In genomic region chr15:42046597-42046996, GRCh38 we compare ENCODE assay signal across 1 cellular context.
TF ChIP-seq lines count a peak whose summit lies in the region.

No MANE protein-coding gene starts in this region.

TF ChIP-seq in K562, 482 proteins besides CTCF, POLR2A, EP300 and RAD21 (continued from another document):
- TF ChIP-seq ZNF143 (CRISPR knock-in tag; IDR thresholded peaks at IDR 0.05) (no peak), CCNT2 (IDR thresholded peaks at IDR 0.05; ENCODE audit: borderline replicate concordance, extremely low read depth, insufficient read length, low read depth, low read length) (no peak), CREB5 (CRISPR knock-in tag; IDR thresholded peaks at IDR 0.05) (no peak), NR2C2 (CRISPR knock-in tag; IDR thresholded peaks at IDR 0.05) (no peak), NR2C2 (tag; IDR thresholded peaks at IDR 0.05) (no peak), ZBTB8A (IDR thresholded peaks at IDR 0.05; ENCODE audit: partially characterized antibody) (no peak), ZNF518B (CRISPR knock-in tag; IDR thresholded peaks at IDR 0.05) (no peak), HNRNPLL (IDR thresholded peaks at IDR 0.05; ENCODE audit: low read depth, low read length, poor library complexity, severe bottlenecking) (no peak), ETV6 (IDR thresholded peaks at IDR 0.05; ENCODE audit: borderline replicate concordance in 1 of 2, low read depth in 2 of 2, low read length in 1 of 2) (no peak), ETV6 (CRISPR knock-in tag; IDR thresholded peaks at IDR 0.05; ENCODE audit: borderline replicate concordance) (no peak), SMARCE1 (IDR thresholded peaks at IDR 0.05) (peak; percentile 33; the same call in 1 of the 2 replicates), ZNF184 (CRISPR knock-in tag; IDR thresholded peaks at IDR 0.05) (no peak), POLR3A (IDR thresholded peaks at IDR 0.05; ENCODE audit: borderline replicate concordance, extremely low read depth, insufficient read depth, insufficient read length) (no peak), TGIF2 (CRISPR knock-in tag; IDR thresholded peaks at IDR 0.05) (no peak), SRSF9 (IDR thresholded peaks at IDR 0.05; ENCODE audit: borderline replicate concordance, low read depth, low read length) (no peak), HNRNPH1 (optimal IDR thresholded peaks at IDR 0.05; ENCODE audit: low read depth, low read length) (no peak), ZNF140 (CRISPR knock-in tag; IDR thresholded peaks at IDR 0.05) (no peak), ZBTB1 (CRISPR knock-in tag; IDR thresholded peaks at IDR 0.05; ENCODE audit: borderline replicate concordance, low read depth) (no peak), CBFA2T2 (conservative IDR thresholded peaks at IDR 0.05) (peak; percentile 20; the same call in 1 of the 2 replicates), FOXA1 (IDR thresholded peaks at IDR 0.05; ENCODE audit: borderline replicate concordance) (no peak), ZBTB34 (CRISPR knock-in tag; IDR thresholded peaks at IDR 0.05) (no peak), CTBP1 (IDR thresholded peaks at IDR 0.05; ENCODE audit: borderline replicate concordance) (peak; percentile 37; the same call in 1 of the 2 replicates), ZFX (CRISPR knock-in tag; IDR thresholded peaks at IDR 0.05) (no peak), SPI1 (IDR thresholded peaks at IDR 0.05; ENCODE audit: borderline replicate concordance, low read depth, low read length) (peak; percentile 72; the same call in 1 of the 2 replicates), ZKSCAN3 (CRISPR knock-in tag; IDR thresholded peaks at IDR 0.05) (no peak), MXI1 (IDR thresholded peaks at IDR 0.05; ENCODE audit: low read depth, low read length) (no peak), MCM5 (IDR thresholded peaks at IDR 0.05; ENCODE audit: low read depth) (no peak), SNIP1 (IDR thresholded peaks at IDR 0.05; ENCODE audit: low read depth) (no peak), ARID2 (IDR thresholded peaks at IDR 0.05) (no peak), ZKSCAN8 (CRISPR knock-in tag; IDR thresholded peaks at IDR 0.05) (no peak), FOSL1 (tag; conservative IDR thresholded peaks at IDR 0.05) (0 out of 2 replicates have a peak, but pooled peaks have one; percentile 37), MTA3 (IDR thresholded peaks at IDR 0.05; ENCODE audit: borderline replicate concordance) (no peak), ZNF217 (CRISPR knock-in tag; IDR thresholded peaks at IDR 0.05) (no peak), STAG1 (CRISPR knock-in tag; IDR thresholded peaks at IDR 0.05; ENCODE audit: borderline replicate concordance) (no peak), PURB (CRISPR knock-in tag; IDR thresholded peaks at IDR 0.05; ENCODE audit: low read depth) (no peak), L3MBTL2 (IDR thresholded peaks at IDR 0.05) (0 out of 2 replicates have a peak, but pooled peaks have one; percentile 28), CBX3 (IDR thresholded peaks at IDR 0.05; ENCODE audit: borderline replicate concordance in 1 of 2, low read length in 2 of 2) (no peak), RUNX1 (IDR thresholded peaks at IDR 0.05; ENCODE audit: low read depth) (no peak), SRF (CRISPR knock-in tag; IDR thresholded peaks at IDR 0.05) (no peak), ZNF561 (CRISPR knock-in tag; conservative IDR thresholded peaks at IDR 0.05) (no peak), HDGF (IDR thresholded peaks at IDR 0.05) (no peak), ELF1 (tag; IDR thresholded peaks at IDR 0.05) (no peak), E2F1 (CRISPR knock-in tag; IDR thresholded peaks at IDR 0.05) (no peak), RBM17 (IDR thresholded peaks at IDR 0.05; ENCODE audit: borderline replicate concordance, low read depth, low read length) (no peak)
- TF ChIP-seq, protein P1, sequence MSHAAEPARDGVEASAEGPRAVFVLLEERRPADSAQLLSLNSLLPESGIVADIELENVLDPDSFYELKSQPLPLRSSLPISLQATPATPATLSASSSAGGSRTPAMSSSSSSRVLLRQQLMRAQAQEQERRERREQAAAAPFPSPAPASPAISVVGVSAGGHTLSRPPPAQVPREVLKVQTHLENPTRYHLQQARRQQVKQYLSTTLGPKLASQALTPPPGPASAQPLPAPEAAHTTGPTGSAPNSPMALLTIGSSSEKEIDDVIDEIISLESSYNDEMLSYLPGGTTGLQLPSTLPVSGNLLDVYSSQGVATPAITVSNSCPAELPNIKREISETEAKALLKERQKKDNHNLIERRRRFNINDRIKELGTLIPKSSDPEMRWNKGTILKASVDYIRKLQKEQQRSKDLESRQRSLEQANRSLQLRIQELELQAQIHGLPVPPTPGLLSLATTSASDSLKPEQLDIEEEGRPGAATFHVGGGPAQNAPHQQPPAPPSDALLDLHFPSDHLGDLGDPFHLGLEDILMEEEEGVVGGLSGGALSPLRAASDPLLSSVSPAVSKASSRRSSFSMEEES (CRISPR knock-in tag; IDR thresholded peaks at IDR 0.05): no peak
- TF ChIP-seq, protein P2, sequence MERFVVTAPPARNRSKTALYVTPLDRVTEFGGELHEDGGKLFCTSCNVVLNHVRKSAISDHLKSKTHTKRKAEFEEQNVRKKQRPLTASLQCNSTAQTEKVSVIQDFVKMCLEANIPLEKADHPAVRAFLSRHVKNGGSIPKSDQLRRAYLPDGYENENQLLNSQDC (CRISPR knock-in tag; IDR thresholded peaks at IDR 0.05): no peak
- TF ChIP-seq, protein P3, sequence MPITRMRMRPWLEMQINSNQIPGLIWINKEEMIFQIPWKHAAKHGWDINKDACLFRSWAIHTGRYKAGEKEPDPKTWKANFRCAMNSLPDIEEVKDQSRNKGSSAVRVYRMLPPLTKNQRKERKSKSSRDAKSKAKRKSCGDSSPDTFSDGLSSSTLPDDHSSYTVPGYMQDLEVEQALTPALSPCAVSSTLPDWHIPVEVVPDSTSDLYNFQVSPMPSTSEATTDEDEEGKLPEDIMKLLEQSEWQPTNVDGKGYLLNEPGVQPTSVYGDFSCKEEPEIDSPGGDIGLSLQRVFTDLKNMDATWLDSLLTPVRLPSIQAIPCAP (CRISPR knock-in tag; IDR thresholded peaks at IDR 0.05; ENCODE audit: borderline replicate concordance): no peak
- TF ChIP-seq, protein P4, sequence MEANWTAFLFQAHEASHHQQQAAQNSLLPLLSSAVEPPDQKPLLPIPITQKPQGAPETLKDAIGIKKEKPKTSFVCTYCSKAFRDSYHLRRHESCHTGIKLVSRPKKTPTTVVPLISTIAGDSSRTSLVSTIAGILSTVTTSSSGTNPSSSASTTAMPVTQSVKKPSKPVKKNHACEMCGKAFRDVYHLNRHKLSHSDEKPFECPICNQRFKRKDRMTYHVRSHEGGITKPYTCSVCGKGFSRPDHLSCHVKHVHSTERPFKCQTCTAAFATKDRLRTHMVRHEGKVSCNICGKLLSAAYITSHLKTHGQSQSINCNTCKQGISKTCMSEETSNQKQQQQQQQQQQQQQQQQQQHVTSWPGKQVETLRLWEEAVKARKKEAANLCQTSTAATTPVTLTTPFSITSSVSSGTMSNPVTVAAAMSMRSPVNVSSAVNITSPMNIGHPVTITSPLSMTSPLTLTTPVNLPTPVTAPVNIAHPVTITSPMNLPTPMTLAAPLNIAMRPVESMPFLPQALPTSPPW (CRISPR knock-in tag; IDR thresholded peaks at IDR 0.05): no peak
- TF ChIP-seq, protein P5, sequence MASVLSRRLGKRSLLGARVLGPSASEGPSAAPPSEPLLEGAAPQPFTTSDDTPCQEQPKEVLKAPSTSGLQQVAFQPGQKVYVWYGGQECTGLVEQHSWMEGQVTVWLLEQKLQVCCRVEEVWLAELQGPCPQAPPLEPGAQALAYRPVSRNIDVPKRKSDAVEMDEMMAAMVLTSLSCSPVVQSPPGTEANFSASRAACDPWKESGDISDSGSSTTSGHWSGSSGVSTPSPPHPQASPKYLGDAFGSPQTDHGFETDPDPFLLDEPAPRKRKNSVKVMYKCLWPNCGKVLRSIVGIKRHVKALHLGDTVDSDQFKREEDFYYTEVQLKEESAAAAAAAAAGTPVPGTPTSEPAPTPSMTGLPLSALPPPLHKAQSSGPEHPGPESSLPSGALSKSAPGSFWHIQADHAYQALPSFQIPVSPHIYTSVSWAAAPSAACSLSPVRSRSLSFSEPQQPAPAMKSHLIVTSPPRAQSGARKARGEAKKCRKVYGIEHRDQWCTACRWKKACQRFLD (CRISPR knock-in tag; IDR thresholded peaks at IDR 0.05): no peak
- TF ChIP-seq, protein P6, sequence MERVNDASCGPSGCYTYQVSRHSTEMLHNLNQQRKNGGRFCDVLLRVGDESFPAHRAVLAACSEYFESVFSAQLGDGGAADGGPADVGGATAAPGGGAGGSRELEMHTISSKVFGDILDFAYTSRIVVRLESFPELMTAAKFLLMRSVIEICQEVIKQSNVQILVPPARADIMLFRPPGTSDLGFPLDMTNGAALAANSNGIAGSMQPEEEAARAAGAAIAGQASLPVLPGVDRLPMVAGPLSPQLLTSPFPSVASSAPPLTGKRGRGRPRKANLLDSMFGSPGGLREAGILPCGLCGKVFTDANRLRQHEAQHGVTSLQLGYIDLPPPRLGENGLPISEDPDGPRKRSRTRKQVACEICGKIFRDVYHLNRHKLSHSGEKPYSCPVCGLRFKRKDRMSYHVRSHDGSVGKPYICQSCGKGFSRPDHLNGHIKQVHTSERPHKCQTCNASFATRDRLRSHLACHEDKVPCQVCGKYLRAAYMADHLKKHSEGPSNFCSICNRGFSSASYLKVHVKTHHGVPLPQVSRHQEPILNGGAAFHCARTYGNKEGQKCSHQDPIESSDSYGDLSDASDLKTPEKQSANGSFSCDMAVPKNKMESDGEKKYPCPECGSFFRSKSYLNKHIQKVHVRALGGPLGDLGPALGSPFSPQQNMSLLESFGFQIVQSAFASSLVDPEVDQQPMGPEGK (CRISPR knock-in tag; IDR thresholded peaks at IDR 0.05; ENCODE audit: borderline replicate concordance): no peak
